1 cellular context compared by ENCODE assay signal in the genomic region with DNA sequence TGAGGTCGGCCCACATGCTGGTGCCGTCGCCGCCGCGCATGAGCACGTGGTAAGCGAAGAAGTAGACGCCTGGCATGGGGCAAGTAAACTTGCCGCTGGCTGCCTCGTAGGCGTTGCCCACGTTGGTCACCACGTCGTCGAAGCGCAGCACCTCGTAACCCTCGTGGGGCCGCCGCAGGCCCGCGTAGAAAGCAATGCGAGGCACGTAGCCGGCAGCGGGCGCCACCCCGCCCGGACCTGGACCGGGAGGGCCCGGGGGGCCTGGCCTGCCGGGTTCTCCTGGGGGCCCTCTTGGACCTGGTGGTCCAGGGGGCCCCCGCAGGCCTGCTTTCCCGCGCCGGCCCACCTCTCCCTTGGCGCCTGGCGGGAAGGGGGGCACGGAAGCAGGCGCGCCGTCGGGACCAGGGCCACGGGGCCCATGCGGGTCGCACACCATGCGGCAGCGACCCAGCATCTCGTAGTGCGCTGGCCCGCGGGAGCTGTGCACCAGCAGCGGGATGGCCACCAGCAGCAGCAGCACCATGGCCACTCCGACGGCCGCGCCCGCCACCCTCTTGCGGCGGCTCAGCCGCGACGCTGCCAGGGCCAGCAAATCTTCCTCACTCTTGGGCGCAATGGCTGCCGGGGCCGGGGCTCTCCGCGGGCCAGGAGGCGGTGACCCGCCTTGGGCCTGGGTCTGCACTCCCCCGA.
TF ChIP-seq lines count a peak whose summit lies in the region.

No MANE protein-coding gene starts in this region.

TF ChIP-seq in K562, 482 proteins besides CTCF, POLR2A, EP300 and RAD21:
- TF ChIP-seq HNRNPL (IDR thresholded peaks at IDR 0.05; ENCODE audit: low read depth, low read length) = peak; percentile 17; the same call in 1 of the 2 replicates
- TF ChIP-seq, protein P1, sequence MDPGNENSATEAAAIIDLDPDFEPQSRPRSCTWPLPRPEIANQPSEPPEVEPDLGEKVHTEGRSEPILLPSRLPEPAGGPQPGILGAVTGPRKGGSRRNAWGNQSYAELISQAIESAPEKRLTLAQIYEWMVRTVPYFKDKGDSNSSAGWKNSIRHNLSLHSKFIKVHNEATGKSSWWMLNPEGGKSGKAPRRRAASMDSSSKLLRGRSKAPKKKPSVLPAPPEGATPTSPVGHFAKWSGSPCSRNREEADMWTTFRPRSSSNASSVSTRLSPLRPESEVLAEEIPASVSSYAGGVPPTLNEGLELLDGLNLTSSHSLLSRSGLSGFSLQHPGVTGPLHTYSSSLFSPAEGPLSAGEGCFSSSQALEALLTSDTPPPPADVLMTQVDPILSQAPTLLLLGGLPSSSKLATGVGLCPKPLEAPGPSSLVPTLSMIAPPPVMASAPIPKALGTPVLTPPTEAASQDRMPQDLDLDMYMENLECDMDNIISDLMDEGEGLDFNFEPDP (CRISPR knock-in tag; IDR thresholded peaks at IDR 0.05) = no peak
- TF ChIP-seq CBX1 (IDR thresholded peaks at IDR 0.05; ENCODE audit: low read depth) = 0 out of 2 replicates have a peak, but pooled peaks have one; percentile 6
- TF ChIP-seq, protein P2, sequence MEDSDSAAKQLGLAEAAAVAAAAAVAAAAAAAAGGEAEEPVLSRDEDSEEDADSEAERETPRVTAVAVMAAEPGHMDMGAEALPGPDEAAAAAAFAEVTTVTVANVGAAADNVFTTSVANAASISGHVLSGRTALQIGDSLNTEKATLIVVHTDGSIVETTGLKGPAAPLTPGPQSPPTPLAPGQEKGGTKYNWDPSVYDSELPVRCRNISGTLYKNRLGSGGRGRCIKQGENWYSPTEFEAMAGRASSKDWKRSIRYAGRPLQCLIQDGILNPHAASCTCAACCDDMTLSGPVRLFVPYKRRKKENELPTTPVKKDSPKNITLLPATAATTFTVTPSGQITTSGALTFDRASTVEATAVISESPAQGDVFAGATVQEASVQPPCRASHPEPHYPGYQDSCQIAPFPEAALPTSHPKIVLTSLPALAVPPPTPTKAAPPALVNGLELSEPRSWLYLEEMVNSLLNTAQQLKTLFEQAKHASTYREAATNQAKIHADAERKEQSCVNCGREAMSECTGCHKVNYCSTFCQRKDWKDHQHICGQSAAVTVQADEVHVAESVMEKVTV (CRISPR knock-in tag; IDR thresholded peaks at IDR 0.05) = no peak
- TF ChIP-seq CCAR2 (IDR thresholded peaks at IDR 0.05; ENCODE audit: low read depth, low read length) = no peak
- TF ChIP-seq, protein P3, sequence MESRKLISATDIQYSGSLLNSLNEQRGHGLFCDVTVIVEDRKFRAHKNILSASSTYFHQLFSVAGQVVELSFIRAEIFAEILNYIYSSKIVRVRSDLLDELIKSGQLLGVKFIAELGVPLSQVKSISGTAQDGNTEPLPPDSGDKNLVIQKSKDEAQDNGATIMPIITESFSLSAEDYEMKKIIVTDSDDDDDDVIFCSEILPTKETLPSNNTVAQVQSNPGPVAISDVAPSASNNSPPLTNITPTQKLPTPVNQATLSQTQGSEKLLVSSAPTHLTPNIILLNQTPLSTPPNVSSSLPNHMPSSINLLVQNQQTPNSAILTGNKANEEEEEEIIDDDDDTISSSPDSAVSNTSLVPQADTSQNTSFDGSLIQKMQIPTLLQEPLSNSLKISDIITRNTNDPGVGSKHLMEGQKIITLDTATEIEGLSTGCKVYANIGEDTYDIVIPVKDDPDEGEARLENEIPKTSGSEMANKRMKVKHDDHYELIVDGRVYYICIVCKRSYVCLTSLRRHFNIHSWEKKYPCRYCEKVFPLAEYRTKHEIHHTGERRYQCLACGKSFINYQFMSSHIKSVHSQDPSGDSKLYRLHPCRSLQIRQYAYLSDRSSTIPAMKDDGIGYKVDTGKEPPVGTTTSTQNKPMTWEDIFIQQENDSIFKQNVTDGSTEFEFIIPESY (CRISPR knock-in tag; IDR thresholded peaks at IDR 0.05) = peak; percentile 92
- TF ChIP-seq, protein P4, sequence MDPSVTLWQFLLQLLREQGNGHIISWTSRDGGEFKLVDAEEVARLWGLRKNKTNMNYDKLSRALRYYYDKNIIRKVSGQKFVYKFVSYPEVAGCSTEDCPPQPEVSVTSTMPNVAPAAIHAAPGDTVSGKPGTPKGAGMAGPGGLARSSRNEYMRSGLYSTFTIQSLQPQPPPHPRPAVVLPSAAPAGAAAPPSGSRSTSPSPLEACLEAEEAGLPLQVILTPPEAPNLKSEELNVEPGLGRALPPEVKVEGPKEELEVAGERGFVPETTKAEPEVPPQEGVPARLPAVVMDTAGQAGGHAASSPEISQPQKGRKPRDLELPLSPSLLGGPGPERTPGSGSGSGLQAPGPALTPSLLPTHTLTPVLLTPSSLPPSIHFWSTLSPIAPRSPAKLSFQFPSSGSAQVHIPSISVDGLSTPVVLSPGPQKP (CRISPR knock-in tag; IDR thresholded peaks at IDR 0.05) = no peak
